ENCODE assay signal across 9 cellular contexts in genomic region chr1:7224644-7225043, GRCh38.
DNase-seq lines count a peak whose midpoint lies in the region; ATAC-seq and TF ChIP-seq lines count a peak whose summit lies in the region.
"Had no signal": no experiment of that assay in that cellular context is flagged by ENCODE, and none has a peak within 500 bp of the region (broad histone marks: within the 10 kb centered on the region; RNA-seq: fewer than 3 reads in every experiment).

No MANE protein-coding gene starts in this region.

- 0 out of 2 replicates have a peak, but pooled peaks have one; percentile 26 for TF ChIP-seq CTCF in LNCAP (IDR thresholded peaks at IDR 0.05)

- ATAC-seq in left colon (peak; percentile 83), GM18909 (IDR thresholded peaks at IDR 0.05; ENCODE audit: poor library complexity, unreplicated experiment) (no peak), GM21723 (IDR thresholded peaks at IDR 0.05; ENCODE audit: unreplicated experiment) (no peak)

- peak; percentile 77 for DNase-seq in DMS53 treated with DMSO at 0.1 percent for 48 hours (lab: John Stamatoyannopoulos, UW; ENCODE audit: unreplicated experiment)
- DNase-seq in SHP77 (lab: John Stamatoyannopoulos, UW), result peak; percentile 89 to 91
- DNase-seq in left colon, result peak; percentile 36 to 60
- no peak for DNase-seq in NCI-H2107 treated with DMSO at 0.1 percent for 48 hours (lab: John Stamatoyannopoulos, UW; ENCODE audit: unreplicated experiment)
- no peak for DNase-seq in LoVo (ENCODE audit: low spot score)
- DNase-seq: activated effector memory CD4-positive, alpha-beta T cell treated with anti-CD3 and anti-CD28 coated beads, Interleukin-2, amount 50 U/mL, for 16 hours had no signal

- intact Hi-C loops in left colon (cut with DNase I, micrococcal nuclease), result no loop called here

Comparison
In these comparisons a context has a peak if more than half of its experiments do, and no peak if none do; other contexts are left out.
1. DNase-seq: peak in DMS53 treated with DMSO at 0.1 percent for 48 hours (single experiment), SHP77 (2 of 2) and left colon (2 of 2); none in NCI-H2107 treated with DMSO at 0.1 percent for 48 hours (single experiment) and LoVo (single experiment).